In genomic region chr17:37516131-37516561, GRCh38 we compare ENCODE assay signal across 15 cellular contexts. TPM values are rescaled to one million over a fixed set of nuclear protein-coding genes. Genes with fewer than 3 reads are reported as not detected.
A peak's percentile ranks its signal among the peaks of the same experiment; 100 is the strongest.
DNase-seq lines count a peak whose midpoint lies in the region; FAIRE-seq and TF ChIP-seq lines count a peak whose summit lies in the region.
"Had no signal": no experiment of that assay in that cellular context is flagged by ENCODE, and none has a peak within 500 bp of the region (broad histone marks: within the 10 kb centered on the region; RNA-seq: fewer than 3 reads in every experiment).

No MANE protein-coding gene starts in this region.

- peak overlapping the region in 3 of 4 donors; percentile 21 to 29 (median 21) for H3K27ac ChIP-seq in esophagus muscularis mucosa (replicated peaks in 1 of 4)
- H3K27ac ChIP-seq: skin epidermis had no signal

- FAIRE-seq in GM12892 (lab: Jason Lieb, UNC): no peak

- H3K4me3 Mint-ChIP-seq in HFFc6: no peak overlapping the region
- H3K4me3 Mint-ChIP-seq: activated CD4-positive, alpha-beta memory T cell treated with anti-CD3 and anti-CD28 coated beads for 36 hours; CD8-positive, alpha-beta memory T cell; nephron progenitor cell had no signal

- peaks cover 42% of the 10 kb centered on the region for H3K36me3 Mint-ChIP-seq in HFFc6 (ENCODE audit: low read depth)

- WGBS in esophagus muscularis mucosa: 53% methylated on average over 6 of the region's 6 CpGs

- H3K27ac Mint-ChIP-seq in HFFc6: peak overlapping the region; percentile 72
- H3K27ac Mint-ChIP-seq: activated CD4-positive, alpha-beta memory T cell treated with anti-CD3 and anti-CD28 coated beads for 36 hours; nephron progenitor cell had no signal

- intact Hi-C loops in esophagus muscularis mucosa (cut with DNase I): no loop called here

- peaks cover 5 to 22% (median 18%) of the 10 kb centered on the region in 4 donors for H3K4me1 ChIP-seq in esophagus muscularis mucosa

- POLR2A ChIA-PET in HEK293T (lab: Yijun Ruan, JAX): no interaction called here

- H3K4me1 Mint-ChIP-seq in HFFc6 (ENCODE audit: low read depth): peaks cover 41% of the 10 kb centered on the region

- no peaks in the 10 kb centered on the region for H3K9me3 ChIP-seq in esophagus muscularis mucosa

- CTCF ChIA-PET in HEK293T (lab: Yijun Ruan, JAX): no interaction called here

- TF ChIP-seq EP300 in esophagus muscularis mucosa (IDR thresholded peaks at IDR 0.05): no peak

- peaks cover 26 to 84% (median 68%) of the 10 kb centered on the region in 4 donors for H3K36me3 ChIP-seq in esophagus muscularis mucosa

- no peaks in the 10 kb centered on the region for H3K9me3 Mint-ChIP-seq in HFFc6
- H3K9me3 Mint-ChIP-seq: activated CD4-positive, alpha-beta memory T cell treated with anti-CD3 and anti-CD28 coated beads for 36 hours; CD8-positive, alpha-beta memory T cell; nephron progenitor cell had no signal

- H3K4me3 ChIP-seq in esophagus muscularis mucosa: no peak overlapping the region
- H3K4me3 ChIP-seq: skin epidermis had no signal

- TF ChIP-seq POLR2A in esophagus muscularis mucosa (IDR thresholded peaks at IDR 0.05; ENCODE audit: low read depth): no peak
- no peak for TF ChIP-seq POLR2A in GM12892 (IDR thresholded peaks at IDR 0.05; ENCODE audit: low read depth, low read length)

- TF ChIP-seq CTCF in HFFc6 (IDR thresholded peaks at IDR 0.05): no peak
- no peak for TF ChIP-seq CTCF in esophagus muscularis mucosa (IDR thresholded peaks at IDR 0.05)

- no peaks in the 10 kb centered on the region for H3K27me3 ChIP-seq in esophagus muscularis mucosa

- H3K27me3 Mint-ChIP-seq in HFFc6 (ENCODE audit: insufficient read depth): no peaks in the 10 kb centered on the region; the same call in 1 of the 2 replicates
- H3K27me3 Mint-ChIP-seq: activated CD4-positive, alpha-beta memory T cell treated with anti-CD3 and anti-CD28 coated beads for 36 hours; CD8-positive, alpha-beta memory T cell had no signal

- DNase-seq in HFFc6: peak; percentile 35
- peak; percentile 76 for DNase-seq in NCI-H226
- no peak for DNase-seq in esophagus muscularis mucosa (ENCODE audit: extremely low spot score)
- peak; percentile 28 for DNase-seq in retina
- DNase-seq in anterior cingulate cortex (lab: John Stamatoyannopoulos, UW): no peak
- no peak for DNase-seq in HEK293T (ENCODE audit: extremely low spot score)
- DNase-seq in GM12892 (ENCODE audit: insufficient read length): no peak
- DNase-seq: activated CD4-positive, alpha-beta memory T cell treated with anti-CD3 and anti-CD28 coated beads for 36 hours; activated effector memory CD4-positive, alpha-beta T cell treated with anti-CD3 and anti-CD28 coated beads, Interleukin-2, amount 50 U/mL, for 16 hours; CD8-positive, alpha-beta memory T cell; central memory CD4-positive, alpha-beta T cell; NCI-H1092 treated with DMSO at 0.1 percent for 48 hours; nephron progenitor cell; SHP77 treated with DMSO at 0.1 percent for 48 hours had no signal

TF ChIP-seq in HEK293T, 16 proteins besides CTCF, POLR2A, EP300 and RAD21:
- TF ChIP-seq LEF1 (IDR thresholded peaks at IDR 0.05; ENCODE audit: borderline replicate concordance): no peak

RNA-seq across cellular contexts. Expression of gene DUSP14, which starts 26.5 kb away (rescaled TPM):
- 100 to 1,000 TPM in 2 of 6 experiments, 10 to 100 TPM in 4; 80.7 to 114 (median 97.4) TPM for total RNA-seq in HFFc6 (2021; fragmentation: NEBNext Ultra II Directional; extraction: Animal tissue kit (Norgen Biotek cat#: 25700))
- 10 to 100 TPM; 23.7 to 46.4 (median 35.9) TPM for total RNA-seq in esophagus muscularis mucosa
- 10.3 TPM for polyA plus RNA-seq in GM12892 (2012; ENCODE audit: missing spikeins)

Comparison
In these comparisons a context has a peak if more than half of its experiments do, and no peak if none do; other contexts are left out.
1. DNase-seq: peak in HFFc6 (single experiment), NCI-H226 (single experiment) and retina (single experiment); none in esophagus muscularis mucosa (single experiment), anterior cingulate cortex (0 of 58), HEK293T (single experiment) and GM12892 (single experiment).